In genomic region chr1:85678193-85678592, GRCh38 we compare ENCODE assay signal across 15 cellular contexts. TPM values are rescaled to one million over a fixed set of nuclear protein-coding genes. Genes with fewer than 3 reads are reported as not detected.
A peak's percentile ranks its signal among the peaks of the same experiment; 100 is the strongest.
DNase-seq lines count a peak whose midpoint lies in the region; ATAC-seq, FAIRE-seq and TF ChIP-seq lines count a peak whose summit lies in the region.
"Had no signal": no experiment of that assay in that cellular context is flagged by ENCODE, and none has a peak within 500 bp of the region (broad histone marks: within the 10 kb centered on the region; RNA-seq: fewer than 3 reads in every experiment).

No MANE protein-coding gene starts in this region.

- ATAC-seq in activated CD8-positive, alpha-beta T cell treated with anti-CD3 and anti-CD28 coated beads, Interleukin-2, amount 10 ng/mL, durations not matched to agents 7 days and 5 days = no peak
- ATAC-seq in activated CD8-positive, alpha-beta T cell treated with anti-CD3 and anti-CD28 coated beads for 36 hours = no peak
- ATAC-seq in A549 (no peak), K562 (no peak), left ventricle myocardium superior (no peak)
- no peak for ATAC-seq in CD8-positive, alpha-beta T cell

- H3K27ac ChIP-seq in A549 (no peak overlapping the region), K562 (ENCODE audit: extremely low read depth, low read depth, low read length) (no peak overlapping the region)
- H3K27ac ChIP-seq in CD8-positive, alpha-beta T cell (ENCODE audit: low read depth, low read length) = no peak overlapping the region

- no peak overlapping the region for H3K9ac ChIP-seq in K562 (ENCODE audit: insufficient read depth in 1 of 2, low read depth in 2 of 2, low read length in 2 of 2)

- no peak for TF ChIP-seq CTCF in activated CD8-positive, alpha-beta T cell treated with anti-CD3 and anti-CD28 coated beads for 36 hours (IDR thresholded peaks at IDR 0.05)
- no peak for TF ChIP-seq CTCF in A549 (IDR thresholded peaks at IDR 0.05)
- no peak for TF ChIP-seq CTCF in K562 (IDR thresholded peaks at IDR 0.05 in 2 of 3, conservative IDR thresholded peaks at IDR 0.05 in 1 of 3; ENCODE audit: insufficient read depth in 2 of 3, low read depth in 1 of 3, low read length in 3 of 3)
- TF ChIP-seq CTCF in CD8-positive, alpha-beta T cell (IDR thresholded peaks at IDR 0.05) = no peak

- H3K9me3 Mint-ChIP-seq in activated CD8-positive, alpha-beta T cell treated with anti-CD3 and anti-CD28 coated beads, Interleukin-2, amount 10 ng/mL, durations not matched to agents 7 days and 5 days (ENCODE audit: insufficient read depth) = no peaks in the 10 kb centered on the region
- H3K9me3 Mint-ChIP-seq in activated CD8-positive, alpha-beta T cell treated with anti-CD3 and anti-CD28 coated beads for 36 hours = no peaks in the 10 kb centered on the region
- no peaks in the 10 kb centered on the region for H3K9me3 Mint-ChIP-seq in CD8-positive, alpha-beta T cell
- H3K9me3 Mint-ChIP-seq: CD4-positive, CD25-positive, alpha-beta regulatory T cell; H9 had no signal

- H3K9me3 ChIP-seq in A549 (no peaks in the 10 kb centered on the region), K562 (replicated peaks; ENCODE audit: control insufficient read depth, insufficient read depth, low read depth, low read length) (no peaks in the 10 kb centered on the region)
- no peaks in the 10 kb centered on the region for H3K9me3 ChIP-seq in CD8-positive, alpha-beta T cell (ENCODE audit: low read length)
- H3K9me3 ChIP-seq: BE2C, Caco-2 had no signal

- no peak for DNase-seq in activated CD8-positive, alpha-beta T cell treated with anti-CD3 and anti-CD28 coated beads, Interleukin-2, amount 10 ng/mL, durations not matched to agents 7 days and 5 days
- no peak for DNase-seq in activated CD8-positive, alpha-beta T cell treated with anti-CD3 and anti-CD28 coated beads for 36 hours
- DNase-seq in A549 (ENCODE audit: low read depth in 1 of 2, low spot score in 1 of 2) (no peak), GM18507 (ENCODE audit: extremely low spot score, insufficient read length, low read depth) (no peak), K562 (ENCODE audit: extremely low read depth in 1 of 4, low spot score in 3 of 4) (no peak), left ventricle myocardium superior (no peak), H4 (ENCODE audit: low spot score) (no peak)
- DNase-seq in CD8-positive, alpha-beta T cell = no peak
- DNase-seq: ACHN, BE2C, Caco-2, GOT3, H9 had no signal

- intact Hi-C loops in activated CD8-positive, alpha-beta T cell treated with anti-CD3 and anti-CD28 coated beads for 36 hours (cut with micrococcal nuclease) = no loop called here
- intact Hi-C loops in K562 (cut with micrococcal nuclease) (no loop called here), left ventricle myocardium superior (cut with micrococcal nuclease) (no loop called here)
- intact Hi-C loops in CD8-positive, alpha-beta T cell (cut with DNase I, micrococcal nuclease) = no loop called here

- 100% methylated on average over 1 of the region's 1 CpG for WGBS in A549 (ENCODE audit: missing lambda C conversion rate)
- 90% methylated on average over 1 of the region's 1 CpG for WGBS in K562 (ENCODE audit: insufficient coverage, low coverage, missing lambda C conversion rate)

- H3K27me3 Mint-ChIP-seq in activated CD8-positive, alpha-beta T cell treated with anti-CD3 and anti-CD28 coated beads, Interleukin-2, amount 10 ng/mL, durations not matched to agents 7 days and 5 days (ENCODE audit: low read depth) = no peaks in the 10 kb centered on the region
- H3K27me3 Mint-ChIP-seq in activated CD8-positive, alpha-beta T cell treated with anti-CD3 and anti-CD28 coated beads for 36 hours = no peaks in the 10 kb centered on the region
- no peaks in the 10 kb centered on the region for H3K27me3 Mint-ChIP-seq in CD8-positive, alpha-beta T cell (ENCODE audit: low read depth)
- H3K27me3 Mint-ChIP-seq: CD4-positive, CD25-positive, alpha-beta regulatory T cell had no signal

- no TSS peak for BruUV-seq in K562 (replicated peaks; lab: Mats Ljungman, UMichigan)

- peaks cover 10% of the 10 kb centered on the region for H3K4me1 Mint-ChIP-seq in activated CD8-positive, alpha-beta T cell treated with anti-CD3 and anti-CD28 coated beads, Interleukin-2, amount 10 ng/mL, durations not matched to agents 7 days and 5 days (ENCODE audit: low read depth)
- peaks cover 7% of the 10 kb centered on the region for H3K4me1 Mint-ChIP-seq in activated CD8-positive, alpha-beta T cell treated with anti-CD3 and anti-CD28 coated beads for 36 hours (ENCODE audit: low read depth)
- H3K4me1 Mint-ChIP-seq in CD8-positive, alpha-beta T cell (ENCODE audit: low read depth) = no peaks in the 10 kb centered on the region
- H3K4me1 Mint-ChIP-seq: H9 had no signal

- no peaks in the 10 kb centered on the region for H3K79me2 ChIP-seq in K562 (ENCODE audit: control insufficient read depth, insufficient read depth, low read length)

- H3K36me3 Mint-ChIP-seq in activated CD8-positive, alpha-beta T cell treated with anti-CD3 and anti-CD28 coated beads, Interleukin-2, amount 10 ng/mL, durations not matched to agents 7 days and 5 days (ENCODE audit: low read depth) = peaks cover 27% of the 10 kb centered on the region
- H3K36me3 Mint-ChIP-seq in activated CD8-positive, alpha-beta T cell treated with anti-CD3 and anti-CD28 coated beads for 36 hours (ENCODE audit: low read depth) = peaks cover 36% of the 10 kb centered on the region
- H3K36me3 Mint-ChIP-seq in CD8-positive, alpha-beta T cell = peaks cover 63% of the 10 kb centered on the region

- TF ChIP-seq EP300 in A549 (IDR thresholded peaks at IDR 0.05) (0 out of 5 replicates have a peak, but pooled peaks of 1 of the 2 experiments have one; percentile 7), K562 (IDR thresholded peaks at IDR 0.05; ENCODE audit: low read length) (no peak)

- no peak for FAIRE-seq in A549 (lab: Jason Lieb, UNC)
- peak; percentile 12 for FAIRE-seq in GM18507 (lab: Jason Lieb, UNC)
- FAIRE-seq in K562 (lab: Jason Lieb, UNC) = no peak
- FAIRE-seq: GM12891 had no signal

- no peak overlapping the region for H2AFZ ChIP-seq in K562 (ENCODE audit: low read depth, low read length)

- in situ Hi-C loops in K562 (cut with MboI) = no loop called here

- no peaks in the 10 kb centered on the region for H3K9me1 ChIP-seq in K562 (ENCODE audit: control insufficient read depth, insufficient read depth, low read length)

- no peak overlapping the region for H3K4me3 Mint-ChIP-seq in activated CD8-positive, alpha-beta T cell treated with anti-CD3 and anti-CD28 coated beads, Interleukin-2, amount 10 ng/mL, durations not matched to agents 7 days and 5 days
- H3K4me3 Mint-ChIP-seq in activated CD8-positive, alpha-beta T cell treated with anti-CD3 and anti-CD28 coated beads for 36 hours = no peak overlapping the region
- H3K4me3 Mint-ChIP-seq in CD8-positive, alpha-beta T cell = no peak overlapping the region
- H3K4me3 Mint-ChIP-seq: CD4-positive, CD25-positive, alpha-beta regulatory T cell; H9 had no signal

- no peaks in the 10 kb centered on the region for H3K27me3 ChIP-seq in K562 (ENCODE audit: control insufficient read depth in 2 of 2, insufficient read depth in 2 of 2, low read length in 2 of 2)
- H3K27me3 ChIP-seq in CD8-positive, alpha-beta T cell (ENCODE audit: insufficient read depth, low read length) = no peaks in the 10 kb centered on the region
- H3K27me3 ChIP-seq: BE2C had no signal

- TF ChIP-seq POLR2A in A549 (IDR thresholded peaks at IDR 0.05; ENCODE audit: low read length) (no peak), K562 (conservative IDR thresholded peaks at IDR 0.05) (no peak)

- CTCF ChIA-PET in activated CD8-positive, alpha-beta T cell treated with anti-CD3 and anti-CD28 coated beads, Interleukin-2, amount 10 ng/mL, durations not matched to agents 7 days and 5 days (lab: Charles Lee) = interaction anchor here (1.6 to 2.9 kb wide), 2 partner anchors 8 to 14 kb away, joined by 3 to 9 read pairs; no protein-coding TSS in a partner anchor
- CTCF ChIA-PET in activated CD8-positive, alpha-beta T cell treated with anti-CD3 and anti-CD28 coated beads for 36 hours (lab: Charles Lee) = interaction anchor here (0.6 to 1.4 kb wide), 3 partner anchors 9 to 1028 kb away, joined by 3 to 4 read pairs (median 3); no protein-coding TSS in a partner anchor
- CTCF ChIA-PET in A549 (lab: Yijun Ruan, JAX) (interaction anchor here (2.2 to 2.4 kb wide), 2 partner anchors 14 to 370 kb away, joined by 7 to 9 read pairs; no protein-coding TSS in a partner anchor), K562 (lab: Yijun Ruan, JAX; ENCODE audit: low intra/inter-chr PET ratio) (no interaction called here)
- CTCF ChIA-PET in CD8-positive, alpha-beta T cell (lab: Charles Lee) = no interaction called here

- H3K4me3 ChIP-seq in A549 (no peak overlapping the region), K562 (no peak overlapping the region)
- H3K4me3 ChIP-seq in CD8-positive, alpha-beta T cell (ENCODE audit: low read depth, low read length) = no peak overlapping the region

- H3K4me2 ChIP-seq in A549 (no peak overlapping the region), K562 (ENCODE audit: insufficient read depth, low read length) (no peak overlapping the region)

- H3K27ac Mint-ChIP-seq in activated CD8-positive, alpha-beta T cell treated with anti-CD3 and anti-CD28 coated beads, Interleukin-2, amount 10 ng/mL, durations not matched to agents 7 days and 5 days = peak overlapping the region; percentile 29
- no peak overlapping the region for H3K27ac Mint-ChIP-seq in activated CD8-positive, alpha-beta T cell treated with anti-CD3 and anti-CD28 coated beads for 36 hours
- H3K27ac Mint-ChIP-seq in CD8-positive, alpha-beta T cell = no peak overlapping the region
- H3K27ac Mint-ChIP-seq: H9 had no signal

- POLR2A ChIA-PET in activated CD8-positive, alpha-beta T cell treated with anti-CD3 and anti-CD28 coated beads, Interleukin-2, amount 10 ng/mL, durations not matched to agents 7 days and 5 days (lab: Charles Lee) = no interaction called here
- POLR2A ChIA-PET in activated CD8-positive, alpha-beta T cell treated with anti-CD3 and anti-CD28 coated beads for 36 hours (lab: Charles Lee) = no interaction called here
- POLR2A ChIA-PET in A549 (lab: Yijun Ruan, JAX) (interaction anchor here (1.0 kb wide), 1 partner anchor 49 kb away, joined by 4 read pairs; no protein-coding TSS in a partner anchor), K562 (lab: Yijun Ruan, JAX) (interaction anchor here (0.8 to 0.9 kb wide), 2 partner anchors 10 to 20 kb away, joined by 3 read pairs; no protein-coding TSS in a partner anchor)
- POLR2A ChIA-PET in CD8-positive, alpha-beta T cell (lab: Charles Lee) = no interaction called here

- peaks cover 54% of the 10 kb centered on the region; the same call in 2 of the 3 replicates for H3K36me3 ChIP-seq in K562 (ENCODE audit: control insufficient read depth, insufficient read depth, low read length)
- peaks cover 14% of the 10 kb centered on the region for H3K36me3 ChIP-seq in CD8-positive, alpha-beta T cell (ENCODE audit: insufficient read depth, low read length)
- H3K36me3 ChIP-seq: BE2C had no signal

- H4K20me1 ChIP-seq in K562 (replicated peaks; ENCODE audit: control insufficient read depth, insufficient read depth, low read length) = no peaks in the 10 kb centered on the region

- TF ChIP-seq RAD21 in A549 (conservative IDR thresholded peaks at IDR 0.05 in 1 of 2, IDR thresholded peaks at IDR 0.05 in 1 of 2) (no peak), K562 (CRISPR knock-in tag; conservative IDR thresholded peaks at IDR 0.05 in 1 of 2, IDR thresholded peaks at IDR 0.05 in 1 of 2) (no peak)

- peaks cover 2% of the 10 kb centered on the region; the same call in 1 of the 3 replicates for H3K4me1 ChIP-seq in A549
- H3K4me1 ChIP-seq in K562 (replicated peaks in 1 of 2; ENCODE audit: control insufficient read depth in 2 of 2, insufficient read depth in 2 of 2, low read length in 2 of 2) = no peaks in the 10 kb centered on the region
- H3K4me1 ChIP-seq in CD8-positive, alpha-beta T cell (ENCODE audit: insufficient read depth, low read length) = no peaks in the 10 kb centered on the region
- H3K4me1 ChIP-seq: BE2C, Caco-2 had no signal

RNA-seq across cellular contexts. Expression of gene ZNHIT6, which starts 30.0 kb away (rescaled TPM):
- 10 to 100 TPM; 16.7 to 17.9 TPM for total RNA-seq in activated CD8-positive, alpha-beta T cell treated with anti-CD3 and anti-CD28 coated beads, Interleukin-2, amount 10 ng/mL, durations not matched to agents 7 days and 5 days
- total RNA-seq in activated CD8-positive, alpha-beta T cell treated with anti-CD3 and anti-CD28 coated beads for 36 hours = 10 to 100 TPM; 22.4 to 23.9 TPM
- 20.3 and 21.2 TPM in 2 replicates for polyA plus RNA-seq in A549 (2011; rRNA removed)
- 5.1 and 5.3 TPM in 2 replicates for polyA plus RNA-seq in A549 (2012; cell fraction: cytosol; rRNA removed)
- 2.7 and 4.7 TPM in 2 replicates for polyA plus RNA-seq in A549 (2012; cell fraction: nucleus; rRNA removed)
- 31.1 to 33.5 TPM (median 31.4 TPM) in 3 replicates for polyA plus RNA-seq in A549 (2017; fragmentation: RNase III; extraction: RNeasy Plus Mini Kit Qiagen cat#74134 plus additional on column Dnase treatment)
- polyA minus RNA-seq in A549 (2011; rRNA and poly(A)+ RNA removed) = 6.9 and 7.8 TPM in 2 replicates
- 4.5 and 21.9 TPM in 2 replicates for total RNA-seq in K562 (2011; cell fraction: chromatin; rRNA removed; ENCODE audit: low replicate concordance)
- total RNA-seq in K562 (2011; cell fraction: nucleolus; rRNA removed) = 2.3 and 4.6 TPM in 2 replicates
- total RNA-seq in K562 (2011; cell fraction: nucleoplasm; rRNA removed) = 10.4 and 21.5 TPM in 2 replicates
- total RNA-seq in K562 (2014; rRNA removed) = 16.2 and 18.4 TPM in 2 replicates
- total RNA-seq in K562 (2014; rRNA removed; fragmentation: Illumina TruSeq; extraction: Trizol) = 28.6 and 31.0 TPM in 2 replicates
- 26.5 and 30.6 TPM in 2 replicates for total RNA-seq in K562 (2015; rRNA removed; fragmentation: Illumina TruSeq; extraction: Trizol)
- 18.4 and 21.1 TPM in 2 replicates for total RNA-seq in K562 (2021)
- polyA plus RNA-seq in K562 (2011; rRNA removed) = 12.2 and 17.4 TPM in 2 replicates
- polyA plus RNA-seq in K562 (2011; cell fraction: cytosol; rRNA removed) = 5.0 and 9.3 TPM in 2 replicates
- polyA plus RNA-seq in K562 (2011; cell fraction: nucleus; rRNA removed) = 7.6 and 9.5 TPM in 2 replicates
- polyA plus RNA-seq in K562 (2012) = 16.1 and 29.0 TPM in 2 replicates
- 32.0 and 37.6 TPM in 2 replicates for polyA plus RNA-seq in K562 (2014; fragmentation: Illumina TruSeq; extraction: Trizol)
- 10 to 100 TPM; 15.4 to 21.7 TPM for polyA plus RNA-seq in K562 (2014; fragmentation: Nextera tagmentation; extraction: Ambion mirVana)
- 27.8 and 29.7 TPM in 2 replicates for polyA plus RNA-seq in K562 (2014; rRNA removed)
- 17.5 and 18.9 TPM in 2 replicates for polyA minus RNA-seq in K562 (2011; rRNA and poly(A)+ RNA removed)
- polyA minus RNA-seq in K562 (2011; cell fraction: cytosol; rRNA and poly(A)+ RNA removed) = 5.1 and 6.6 TPM in 2 replicates
- polyA minus RNA-seq in K562 (2011; cell fraction: nucleus; rRNA and poly(A)+ RNA removed) = 6.7 and 9.3 TPM in 2 replicates
- total RNA-seq in left ventricle myocardium superior = 10.5 TPM
- 7.0 and 8.4 TPM in 2 replicates for total RNA-seq in H4 (2014; rRNA removed; shearing (Covaris generic))
- 10 to 100 TPM; 14.4 to 15.3 TPM for total RNA-seq in CD8-positive, alpha-beta T cell

Comparison
In these comparisons a context has a peak if more than half of its experiments do, and no peak if none do; other contexts are left out.
1. CTCF ChIA-PET loops: an anchor here in activated CD8-positive, alpha-beta T cell treated with anti-CD3 and anti-CD28 coated beads, Interleukin-2, amount 10 ng/mL, durations not matched to agents 7 days and 5 days (1.6 to 2.9 kb wide), activated CD8-positive, alpha-beta T cell treated with anti-CD3 and anti-CD28 coated beads for 36 hours (0.6 to 1.4 kb wide) and A549 (2.2 to 2.4 kb wide); none called in K562 and CD8-positive, alpha-beta T cell.
2. POLR2A ChIA-PET loops: an anchor here in A549 (1.0 kb wide) and K562 (0.8 to 0.9 kb wide); none called in activated CD8-positive, alpha-beta T cell treated with anti-CD3 and anti-CD28 coated beads, Interleukin-2, amount 10 ng/mL, durations not matched to agents 7 days and 5 days, activated CD8-positive, alpha-beta T cell treated with anti-CD3 and anti-CD28 coated beads for 36 hours and CD8-positive, alpha-beta T cell.